In the genomic region with DNA sequence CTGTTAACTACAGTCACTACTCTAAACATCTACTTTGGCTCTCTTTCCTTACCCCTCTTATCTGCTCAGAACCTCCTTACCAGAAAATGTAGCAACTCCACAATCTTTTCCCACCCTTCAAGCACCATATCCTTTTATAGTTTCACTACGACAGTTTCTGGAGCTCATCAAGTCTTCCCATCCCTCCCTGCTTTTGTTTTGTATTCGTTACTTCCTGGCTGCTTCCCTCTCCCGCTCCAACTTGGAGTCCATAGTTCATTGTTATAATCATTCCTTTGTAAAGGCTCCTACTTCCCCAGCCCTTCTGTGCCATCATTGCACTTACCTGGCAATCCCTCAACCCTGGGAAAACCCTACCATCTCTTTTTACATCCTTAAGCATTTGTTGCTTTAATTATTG, we compare ENCODE assay signal across 1 cellular context.
TF ChIP-seq lines count a peak whose summit lies in the region.

No MANE protein-coding gene starts in this region.

TF ChIP-seq in WTC11, 78 proteins besides CTCF, POLR2A, EP300 and RAD21 (continued from another document):
- TF ChIP-seq, protein P1, sequence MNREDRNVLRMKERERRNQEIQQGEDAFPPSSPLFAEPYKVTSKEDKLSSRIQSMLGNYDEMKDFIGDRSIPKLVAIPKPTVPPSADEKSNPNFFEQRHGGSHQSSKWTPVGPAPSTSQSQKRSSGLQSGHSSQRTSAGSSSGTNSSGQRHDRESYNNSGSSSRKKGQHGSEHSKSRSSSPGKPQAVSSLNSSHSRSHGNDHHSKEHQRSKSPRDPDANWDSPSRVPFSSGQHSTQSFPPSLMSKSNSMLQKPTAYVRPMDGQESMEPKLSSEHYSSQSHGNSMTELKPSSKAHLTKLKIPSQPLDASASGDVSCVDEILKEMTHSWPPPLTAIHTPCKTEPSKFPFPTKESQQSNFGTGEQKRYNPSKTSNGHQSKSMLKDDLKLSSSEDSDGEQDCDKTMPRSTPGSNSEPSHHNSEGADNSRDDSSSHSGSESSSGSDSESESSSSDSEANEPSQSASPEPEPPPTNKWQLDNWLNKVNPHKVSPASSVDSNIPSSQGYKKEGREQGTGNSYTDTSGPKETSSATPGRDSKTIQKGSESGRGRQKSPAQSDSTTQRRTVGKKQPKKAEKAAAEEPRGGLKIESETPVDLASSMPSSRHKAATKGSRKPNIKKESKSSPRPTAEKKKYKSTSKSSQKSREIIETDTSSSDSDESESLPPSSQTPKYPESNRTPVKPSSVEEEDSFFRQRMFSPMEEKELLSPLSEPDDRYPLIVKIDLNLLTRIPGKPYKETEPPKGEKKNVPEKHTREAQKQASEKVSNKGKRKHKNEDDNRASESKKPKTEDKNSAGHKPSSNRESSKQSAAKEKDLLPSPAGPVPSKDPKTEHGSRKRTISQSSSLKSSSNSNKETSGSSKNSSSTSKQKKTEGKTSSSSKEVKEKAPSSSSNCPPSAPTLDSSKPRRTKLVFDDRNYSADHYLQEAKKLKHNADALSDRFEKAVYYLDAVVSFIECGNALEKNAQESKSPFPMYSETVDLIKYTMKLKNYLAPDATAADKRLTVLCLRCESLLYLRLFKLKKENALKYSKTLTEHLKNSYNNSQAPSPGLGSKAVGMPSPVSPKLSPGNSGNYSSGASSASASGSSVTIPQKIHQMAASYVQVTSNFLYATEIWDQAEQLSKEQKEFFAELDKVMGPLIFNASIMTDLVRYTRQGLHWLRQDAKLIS (CRISPR knock-in tag; IDR thresholded peaks at IDR 0.05; ENCODE audit: borderline replicate concordance) = no peak
- TF ChIP-seq, protein P2, sequence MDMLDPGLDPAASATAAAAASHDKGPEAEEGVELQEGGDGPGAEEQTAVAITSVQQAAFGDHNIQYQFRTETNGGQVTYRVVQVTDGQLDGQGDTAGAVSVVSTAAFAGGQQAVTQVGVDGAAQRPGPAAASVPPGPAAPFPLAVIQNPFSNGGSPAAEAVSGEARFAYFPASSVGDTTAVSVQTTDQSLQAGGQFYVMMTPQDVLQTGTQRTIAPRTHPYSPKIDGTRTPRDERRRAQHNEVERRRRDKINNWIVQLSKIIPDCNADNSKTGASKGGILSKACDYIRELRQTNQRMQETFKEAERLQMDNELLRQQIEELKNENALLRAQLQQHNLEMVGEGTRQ (CRISPR knock-in tag; IDR thresholded peaks at IDR 0.05) = no peak
- TF ChIP-seq, protein P3, sequence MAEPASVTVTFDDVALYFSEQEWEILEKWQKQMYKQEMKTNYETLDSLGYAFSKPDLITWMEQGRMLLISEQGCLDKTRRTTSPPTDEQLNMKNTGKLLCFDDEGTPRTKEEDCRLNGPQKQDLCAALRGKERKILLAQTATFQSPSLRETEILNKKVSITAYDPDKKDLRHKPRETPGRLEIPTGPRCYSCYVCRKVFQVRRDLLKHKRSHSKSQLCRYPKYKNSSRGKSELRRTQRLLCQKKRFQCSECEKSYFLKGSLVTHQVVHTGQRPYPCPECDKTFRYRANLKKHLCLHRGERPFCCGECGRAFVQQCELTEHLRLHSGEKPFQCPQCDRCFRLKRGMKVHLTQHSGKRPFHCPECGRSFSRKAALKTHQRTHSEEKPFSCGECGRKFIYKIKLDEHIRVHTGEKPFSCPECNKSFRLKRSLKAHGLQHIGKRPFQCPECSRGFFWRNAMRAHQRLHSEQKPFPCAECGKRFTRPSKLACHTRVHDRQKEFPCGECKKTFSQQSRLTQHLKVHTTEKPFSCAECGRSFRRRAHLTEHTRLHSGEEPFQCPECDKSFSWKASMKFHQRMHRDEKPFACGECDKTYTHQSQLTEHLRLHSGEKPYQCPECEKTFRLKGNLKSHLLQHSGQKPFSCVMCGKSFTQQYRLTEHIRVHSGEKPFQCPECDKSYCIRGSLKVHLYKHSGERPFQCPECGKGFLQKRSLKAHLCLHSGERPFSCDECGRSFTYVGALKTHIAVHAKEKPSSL (CRISPR knock-in tag; conservative IDR thresholded peaks at IDR 0.05) = no peak
- TF ChIP-seq FOXJ3 (CRISPR knock-in tag; IDR thresholded peaks at IDR 0.05; ENCODE audit: borderline replicate concordance) (no peak), TCF7 (CRISPR knock-in tag; IDR thresholded peaks at IDR 0.05; ENCODE audit: low read depth) (no peak), ZNF396 (CRISPR knock-in tag; IDR thresholded peaks at IDR 0.05; ENCODE audit: borderline replicate concordance) (no peak), ZNF232 (CRISPR knock-in tag; IDR thresholded peaks at IDR 0.05) (no peak), RORB (CRISPR knock-in tag; IDR thresholded peaks at IDR 0.05) (no peak), ZNF121 (CRISPR knock-in tag; IDR thresholded peaks at IDR 0.05) (no peak), ATF1 (CRISPR knock-in tag; IDR thresholded peaks at IDR 0.05) (no peak), ZBTB21 (CRISPR knock-in tag; IDR thresholded peaks at IDR 0.05; ENCODE audit: borderline replicate concordance) (no peak), ZNF138 (CRISPR knock-in tag; conservative IDR thresholded peaks at IDR 0.05) (no peak), JUN (CRISPR knock-in tag; IDR thresholded peaks at IDR 0.05) (no peak), ELF4 (CRISPR knock-in tag; IDR thresholded peaks at IDR 0.05; ENCODE audit: low read depth) (no peak)
- TF ChIP-seq, protein P4, sequence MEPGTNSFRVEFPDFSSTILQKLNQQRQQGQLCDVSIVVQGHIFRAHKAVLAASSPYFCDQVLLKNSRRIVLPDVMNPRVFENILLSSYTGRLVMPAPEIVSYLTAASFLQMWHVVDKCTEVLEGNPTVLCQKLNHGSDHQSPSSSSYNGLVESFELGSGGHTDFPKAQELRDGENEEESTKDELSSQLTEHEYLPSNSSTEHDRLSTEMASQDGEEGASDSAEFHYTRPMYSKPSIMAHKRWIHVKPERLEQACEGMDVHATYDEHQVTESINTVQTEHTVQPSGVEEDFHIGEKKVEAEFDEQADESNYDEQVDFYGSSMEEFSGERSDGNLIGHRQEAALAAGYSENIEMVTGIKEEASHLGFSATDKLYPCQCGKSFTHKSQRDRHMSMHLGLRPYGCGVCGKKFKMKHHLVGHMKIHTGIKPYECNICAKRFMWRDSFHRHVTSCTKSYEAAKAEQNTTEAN (CRISPR knock-in tag; IDR thresholded peaks at IDR 0.05) = no peak
- TF ChIP-seq, protein P5, sequence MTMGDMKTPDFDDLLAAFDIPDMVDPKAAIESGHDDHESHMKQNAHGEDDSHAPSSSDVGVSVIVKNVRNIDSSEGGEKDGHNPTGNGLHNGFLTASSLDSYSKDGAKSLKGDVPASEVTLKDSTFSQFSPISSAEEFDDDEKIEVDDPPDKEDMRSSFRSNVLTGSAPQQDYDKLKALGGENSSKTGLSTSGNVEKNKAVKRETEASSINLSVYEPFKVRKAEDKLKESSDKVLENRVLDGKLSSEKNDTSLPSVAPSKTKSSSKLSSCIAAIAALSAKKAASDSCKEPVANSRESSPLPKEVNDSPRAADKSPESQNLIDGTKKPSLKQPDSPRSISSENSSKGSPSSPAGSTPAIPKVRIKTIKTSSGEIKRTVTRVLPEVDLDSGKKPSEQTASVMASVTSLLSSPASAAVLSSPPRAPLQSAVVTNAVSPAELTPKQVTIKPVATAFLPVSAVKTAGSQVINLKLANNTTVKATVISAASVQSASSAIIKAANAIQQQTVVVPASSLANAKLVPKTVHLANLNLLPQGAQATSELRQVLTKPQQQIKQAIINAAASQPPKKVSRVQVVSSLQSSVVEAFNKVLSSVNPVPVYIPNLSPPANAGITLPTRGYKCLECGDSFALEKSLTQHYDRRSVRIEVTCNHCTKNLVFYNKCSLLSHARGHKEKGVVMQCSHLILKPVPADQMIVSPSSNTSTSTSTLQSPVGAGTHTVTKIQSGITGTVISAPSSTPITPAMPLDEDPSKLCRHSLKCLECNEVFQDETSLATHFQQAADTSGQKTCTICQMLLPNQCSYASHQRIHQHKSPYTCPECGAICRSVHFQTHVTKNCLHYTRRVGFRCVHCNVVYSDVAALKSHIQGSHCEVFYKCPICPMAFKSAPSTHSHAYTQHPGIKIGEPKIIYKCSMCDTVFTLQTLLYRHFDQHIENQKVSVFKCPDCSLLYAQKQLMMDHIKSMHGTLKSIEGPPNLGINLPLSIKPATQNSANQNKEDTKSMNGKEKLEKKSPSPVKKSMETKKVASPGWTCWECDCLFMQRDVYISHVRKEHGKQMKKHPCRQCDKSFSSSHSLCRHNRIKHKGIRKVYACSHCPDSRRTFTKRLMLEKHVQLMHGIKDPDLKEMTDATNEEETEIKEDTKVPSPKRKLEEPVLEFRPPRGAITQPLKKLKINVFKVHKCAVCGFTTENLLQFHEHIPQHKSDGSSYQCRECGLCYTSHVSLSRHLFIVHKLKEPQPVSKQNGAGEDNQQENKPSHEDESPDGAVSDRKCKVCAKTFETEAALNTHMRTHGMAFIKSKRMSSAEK (CRISPR knock-in tag; IDR thresholded peaks at IDR 0.05; ENCODE audit: borderline replicate concordance) = no peak
- TF ChIP-seq, protein P6, sequence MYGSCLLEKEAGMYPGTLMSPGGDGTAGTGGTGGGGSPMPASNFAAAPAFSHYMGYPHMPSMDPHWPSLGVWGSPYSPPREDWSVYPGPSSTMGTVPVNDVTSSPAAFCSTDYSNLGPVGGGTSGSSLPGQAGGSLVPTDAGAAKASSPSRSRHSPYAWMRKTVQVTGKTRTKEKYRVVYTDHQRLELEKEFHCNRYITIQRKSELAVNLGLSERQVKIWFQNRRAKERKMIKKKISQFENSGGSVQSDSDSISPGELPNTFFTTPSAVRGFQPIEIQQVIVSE (CRISPR knock-in tag; IDR thresholded peaks at IDR 0.05; ENCODE audit: borderline replicate concordance) = no peak
TF ChIP-seq in WTC11: peak in this region for 0.
